In the genomic region with DNA sequence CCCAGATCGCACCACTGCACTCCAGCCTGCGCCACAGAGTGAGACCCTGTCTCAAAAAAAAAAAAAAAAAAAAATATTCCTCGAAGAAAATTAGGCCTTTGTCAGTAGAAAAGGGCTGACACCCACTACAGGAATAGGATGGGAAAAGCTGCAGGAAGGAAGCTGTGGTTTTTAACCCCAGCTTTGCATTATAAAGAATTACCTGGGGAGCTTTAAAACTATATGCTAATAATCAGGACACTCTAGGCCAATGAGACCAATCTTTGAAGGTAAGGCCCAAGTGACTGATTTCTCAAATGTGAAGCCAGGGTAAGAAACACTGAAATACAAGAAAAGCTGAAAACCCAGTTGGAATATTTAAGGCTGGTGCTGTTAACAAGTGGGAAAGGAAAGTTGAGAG, we compare ENCODE assay signal across 8 cellular contexts.
DNase-seq lines count a peak whose midpoint lies in the region; ATAC-seq and TF ChIP-seq lines count a peak whose summit lies in the region.
"Had no signal": no experiment of that assay in that cellular context is flagged by ENCODE, and none has a peak within 500 bp of the region (broad histone marks: within the 10 kb centered on the region; RNA-seq: fewer than 3 reads in every experiment).

No MANE protein-coding gene starts in this region.

- H3K27ac Mint-ChIP-seq in activated T-helper 17 cell treated with anti-CD3 and anti-CD28 coated beads, Interleukin-2, amount 50 U/mL, for 72 hours = peak overlapping the region; percentile 79
- H3K27ac Mint-ChIP-seq in stimulated activated naive B cell treated with anti-CD40 and anti-IgM and Interleukin-4, amounts not matched to agents 10 μg/mL and 1 μg/mL and 100 μg/mL, for 72 hours = no peak overlapping the region

- H3K9me3 Mint-ChIP-seq in activated T-helper 17 cell treated with anti-CD3 and anti-CD28 coated beads, Interleukin-2, amount 50 U/mL, for 72 hours = no peaks in the 10 kb centered on the region
- H3K9me3 Mint-ChIP-seq in stimulated activated naive B cell treated with anti-CD40 and anti-IgM and Interleukin-4, amounts not matched to agents 10 μg/mL and 1 μg/mL and 100 μg/mL, for 72 hours = no peaks in the 10 kb centered on the region

- ATAC-seq in activated T-helper 17 cell treated with anti-CD3 and anti-CD28 coated beads, Interleukin-2, amount 50 U/mL, for 72 hours (replicated peaks) = no peak
- no peak for ATAC-seq in stimulated activated naive B cell treated with anti-CD40 and anti-IgM and Interleukin-4, amounts not matched to agents 10 μg/mL and 1 μg/mL and 100 μg/mL, for 72 hours (replicated peaks)
- ATAC-seq in HG03439 (IDR thresholded peaks at IDR 0.05; ENCODE audit: unreplicated experiment) = no peak
- no peak for ATAC-seq in HG03457 (IDR thresholded peaks at IDR 0.05; ENCODE audit: unreplicated experiment)

- H3K4me1 ChIP-seq in HEK293 (ENCODE audit: control insufficient read depth, insufficient read depth, low read length) = peaks cover 21% of the 10 kb centered on the region

- H3K4me3 Mint-ChIP-seq in activated T-helper 17 cell treated with anti-CD3 and anti-CD28 coated beads, Interleukin-2, amount 50 U/mL, for 72 hours = peak overlapping the region; percentile 84
- peak overlapping the region; percentile 84 to 93 for H3K4me3 Mint-ChIP-seq in stimulated activated naive B cell treated with anti-CD40 and anti-IgM and Interleukin-4, amounts not matched to agents 10 μg/mL and 1 μg/mL and 100 μg/mL, for 72 hours

- H3K36me3 Mint-ChIP-seq in activated T-helper 17 cell treated with anti-CD3 and anti-CD28 coated beads, Interleukin-2, amount 50 U/mL, for 72 hours (ENCODE audit: low read depth) = peaks cover 22% of the 10 kb centered on the region
- peaks cover 9 to 19% of the 10 kb centered on the region in 2 donors for H3K36me3 Mint-ChIP-seq in stimulated activated naive B cell treated with anti-CD40 and anti-IgM and Interleukin-4, amounts not matched to agents 10 μg/mL and 1 μg/mL and 100 μg/mL, for 72 hours

- peak; percentile 35 for DNase-seq in iPS-NIHi11 (ENCODE audit: low spot score)
- DNase-seq in stimulated activated naive B cell treated with anti-CD40 and anti-IgM and Interleukin-4, amounts not matched to agents 10 μg/mL and 1 μg/mL and 100 μg/mL, for 72 hours = no peak
- no peak for DNase-seq in DMS79 (lab: John Stamatoyannopoulos, UW)
- DNase-seq: activated gamma-delta T cell treated with Interleukin-2 at 50 U/mL for 16 hours had no signal

- peak overlapping the region; percentile 48; the same call in 1 of the 2 replicates for H3K27ac ChIP-seq in HEK293 (ENCODE audit: extremely low read depth, low read depth, low read length)

- CTCF ChIA-PET in HEK293 (lab: Yijun Ruan, JAX) = interaction anchor here (0.5 to 1.8 kb wide), 6 partner anchors 11 to 586 kb away, joined by 3 to 7 read pairs (median 3); no protein-coding TSS in a partner anchor

- H3K9me3 ChIP-seq in HEK293 (ENCODE audit: control insufficient read depth, insufficient read depth, low read depth, low read length) = no peaks in the 10 kb centered on the region

- H3K4me1 Mint-ChIP-seq in activated T-helper 17 cell treated with anti-CD3 and anti-CD28 coated beads, Interleukin-2, amount 50 U/mL, for 72 hours = peaks cover 54% of the 10 kb centered on the region
- peaks cover 55 to 70% of the 10 kb centered on the region in 2 donors for H3K4me1 Mint-ChIP-seq in stimulated activated naive B cell treated with anti-CD40 and anti-IgM and Interleukin-4, amounts not matched to agents 10 μg/mL and 1 μg/mL and 100 μg/mL, for 72 hours

- peaks cover 0 to 7% of the 10 kb centered on the region in 2 experiments; a peak in 1 of 3 replicates for H3K36me3 ChIP-seq in HEK293 (ENCODE audit: control insufficient read depth in 2 of 2, insufficient read depth in 1 of 2, low read length in 2 of 2)

- no peak overlapping the region for H3K4me3 ChIP-seq in HEK293 (ENCODE audit: low read depth, low read length)

- no peak for TF ChIP-seq CTCF in HEK293 (tag by site-specific recombination; IDR thresholded peaks at IDR 0.05)

- POLR2A ChIA-PET in HEK293 (lab: Yijun Ruan, JAX) = interaction anchor here (0.7 kb wide), 1 partner anchor 27 kb away, joined by 7 read pairs; no protein-coding TSS in a partner anchor

- H3K27me3 Mint-ChIP-seq in activated T-helper 17 cell treated with anti-CD3 and anti-CD28 coated beads, Interleukin-2, amount 50 U/mL, for 72 hours = no peaks in the 10 kb centered on the region
- no peaks in the 10 kb centered on the region for H3K27me3 Mint-ChIP-seq in stimulated activated naive B cell treated with anti-CD40 and anti-IgM and Interleukin-4, amounts not matched to agents 10 μg/mL and 1 μg/mL and 100 μg/mL, for 72 hours

TF ChIP-seq in HEK293, 187 proteins besides CTCF, POLR2A, EP300 and RAD21:
- TF ChIP-seq PRDM1 (tag by site-specific recombination; IDR thresholded peaks at IDR 0.05) (no peak), ZBTB44 (tag by site-specific recombination; IDR thresholded peaks at IDR 0.05) (no peak), GFI1B (tag by site-specific recombination; IDR thresholded peaks at IDR 0.05) (no peak), ZNF350 (tag by site-specific recombination; IDR thresholded peaks at IDR 0.05) (no peak), ZNF16 (tag by site-specific recombination; IDR thresholded peaks at IDR 0.05; ENCODE audit: low read depth) (no peak), KLF9 (tag by site-specific recombination; IDR thresholded peaks at IDR 0.05; ENCODE audit: low read depth) (no peak), BCL11B (tag by site-specific recombination; IDR thresholded peaks at IDR 0.05; ENCODE audit: low read depth) (no peak), ZNF354C (tag by site-specific recombination; IDR thresholded peaks at IDR 0.05; ENCODE audit: borderline replicate concordance, low read depth) (no peak), ZNF398 (tag by site-specific recombination; IDR thresholded peaks at IDR 0.05) (no peak), EGR2 (tag by site-specific recombination; IDR thresholded peaks at IDR 0.05; ENCODE audit: low read depth) (no peak), ZNF624 (tag by site-specific recombination; IDR thresholded peaks at IDR 0.05) (no peak)
- TF ChIP-seq, protein P1, sequence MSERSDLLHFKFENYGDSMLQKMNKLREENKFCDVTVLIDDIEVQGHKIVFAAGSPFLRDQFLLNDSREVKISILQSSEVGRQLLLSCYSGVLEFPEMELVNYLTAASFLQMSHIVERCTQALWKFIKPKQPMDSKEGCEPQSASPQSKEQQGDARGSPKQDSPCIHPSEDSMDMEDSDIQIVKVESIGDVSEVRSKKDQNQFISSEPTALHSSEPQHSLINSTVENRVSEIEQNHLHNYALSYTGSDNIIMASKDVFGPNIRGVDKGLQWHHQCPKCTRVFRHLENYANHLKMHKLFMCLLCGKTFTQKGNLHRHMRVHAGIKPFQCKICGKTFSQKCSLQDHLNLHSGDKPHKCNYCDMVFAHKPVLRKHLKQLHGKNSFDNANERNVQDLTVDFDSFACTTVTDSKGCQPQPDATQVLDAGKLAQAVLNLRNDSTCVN (tag by site-specific recombination; optimal IDR thresholded peaks at IDR 0.05) = no peak
- TF ChIP-seq, protein P2, sequence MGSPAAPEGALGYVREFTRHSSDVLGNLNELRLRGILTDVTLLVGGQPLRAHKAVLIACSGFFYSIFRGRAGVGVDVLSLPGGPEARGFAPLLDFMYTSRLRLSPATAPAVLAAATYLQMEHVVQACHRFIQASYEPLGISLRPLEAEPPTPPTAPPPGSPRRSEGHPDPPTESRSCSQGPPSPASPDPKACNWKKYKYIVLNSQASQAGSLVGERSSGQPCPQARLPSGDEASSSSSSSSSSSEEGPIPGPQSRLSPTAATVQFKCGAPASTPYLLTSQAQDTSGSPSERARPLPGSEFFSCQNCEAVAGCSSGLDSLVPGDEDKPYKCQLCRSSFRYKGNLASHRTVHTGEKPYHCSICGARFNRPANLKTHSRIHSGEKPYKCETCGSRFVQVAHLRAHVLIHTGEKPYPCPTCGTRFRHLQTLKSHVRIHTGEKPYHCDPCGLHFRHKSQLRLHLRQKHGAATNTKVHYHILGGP (tag by site-specific recombination; IDR thresholded peaks at IDR 0.05) = no peak
